In genomic region chr1:117699953-117700352, GRCh38 we compare ENCODE assay signal across 22 cellular contexts.
DNase-seq lines count a peak whose midpoint lies in the region; ATAC-seq, FAIRE-seq and TF ChIP-seq lines count a peak whose summit lies in the region.
"Had no signal": no experiment of that assay in that cellular context is flagged by ENCODE, and none has a peak within 500 bp of the region (broad histone marks: within the 10 kb centered on the region; RNA-seq: fewer than 3 reads in every experiment).

No MANE protein-coding gene starts in this region.

- TF ChIP-seq CTCF in activated CD8-positive, alpha-beta T cell treated with anti-CD3 and anti-CD28 coated beads for 36 hours (IDR thresholded peaks at IDR 0.05): no peak
- TF ChIP-seq CTCF in K562 (IDR thresholded peaks at IDR 0.05 in 2 of 3, conservative IDR thresholded peaks at IDR 0.05 in 1 of 3; ENCODE audit: insufficient read depth in 2 of 3, low read depth in 1 of 3, low read length in 3 of 3): no peak

- no peak for ATAC-seq in activated CD8-positive, alpha-beta T cell treated with anti-CD3 and anti-CD28 coated beads, Interleukin-2, amount 10 ng/mL, durations not matched to agents 7 days and 5 days
- ATAC-seq in activated CD8-positive, alpha-beta T cell treated with anti-CD3 and anti-CD28 coated beads for 36 hours: no peak
- ATAC-seq in K562: no peak
- ATAC-seq: CD8-positive, alpha-beta T cell had no signal

- no peak overlapping the region for H2AFZ ChIP-seq in K562 (ENCODE audit: low read depth, low read length)

- no peaks in the 10 kb centered on the region for H3K9me3 ChIP-seq in K562 (replicated peaks; ENCODE audit: control insufficient read depth, insufficient read depth, low read depth, low read length)
- H3K9me3 ChIP-seq: BLaER1, Caco-2, HAP-1 had no signal

- no peak for TF ChIP-seq POLR2A in K562 (conservative IDR thresholded peaks at IDR 0.05)

- H3K9me1 ChIP-seq in K562 (ENCODE audit: control insufficient read depth, insufficient read depth, low read length): no peaks in the 10 kb centered on the region

- peaks cover 18% of the 10 kb centered on the region for H3K4me1 Mint-ChIP-seq in activated CD8-positive, alpha-beta T cell treated with anti-CD3 and anti-CD28 coated beads, Interleukin-2, amount 10 ng/mL, durations not matched to agents 7 days and 5 days (ENCODE audit: low read depth)
- peaks cover 3% of the 10 kb centered on the region for H3K4me1 Mint-ChIP-seq in activated CD8-positive, alpha-beta T cell treated with anti-CD3 and anti-CD28 coated beads for 36 hours (ENCODE audit: low read depth)
- H3K4me1 Mint-ChIP-seq: B cell had no signal

- H3K9me3 Mint-ChIP-seq in activated CD8-positive, alpha-beta T cell treated with anti-CD3 and anti-CD28 coated beads, Interleukin-2, amount 10 ng/mL, durations not matched to agents 7 days and 5 days (ENCODE audit: insufficient read depth): no peaks in the 10 kb centered on the region
- no peaks in the 10 kb centered on the region for H3K9me3 Mint-ChIP-seq in activated CD8-positive, alpha-beta T cell treated with anti-CD3 and anti-CD28 coated beads for 36 hours
- H3K9me3 Mint-ChIP-seq: CD8-positive, alpha-beta T cell; HFFc6 had no signal

- POLR2A ChIA-PET in activated CD8-positive, alpha-beta T cell treated with anti-CD3 and anti-CD28 coated beads, Interleukin-2, amount 10 ng/mL, durations not matched to agents 7 days and 5 days (lab: Charles Lee): no interaction called here
- POLR2A ChIA-PET in activated CD8-positive, alpha-beta T cell treated with anti-CD3 and anti-CD28 coated beads for 36 hours (lab: Charles Lee): no interaction called here
- POLR2A ChIA-PET in K562 (lab: Yijun Ruan, JAX): interaction anchor here (0.7 to 1.7 kb wide), 4 partner anchors 9 to 93 kb away, joined by 3 to 4 read pairs (median 3); no protein-coding TSS in a partner anchor

- BruUV-seq in K562 (replicated peaks; lab: Mats Ljungman, UMichigan): no TSS peak

- H3K27ac ChIP-seq in K562 (ENCODE audit: extremely low read depth, low read depth, low read length): no peak overlapping the region
- H3K27ac ChIP-seq: 22Rv1, BLaER1, C4-2B had no signal

- peaks cover 28% of the 10 kb centered on the region for H3K27me3 Mint-ChIP-seq in activated CD8-positive, alpha-beta T cell treated with anti-CD3 and anti-CD28 coated beads, Interleukin-2, amount 10 ng/mL, durations not matched to agents 7 days and 5 days (ENCODE audit: low read depth)
- H3K27me3 Mint-ChIP-seq in activated CD8-positive, alpha-beta T cell treated with anti-CD3 and anti-CD28 coated beads for 36 hours: peaks cover 13% of the 10 kb centered on the region

- TF ChIP-seq RAD21 in K562 (CRISPR knock-in tag; conservative IDR thresholded peaks at IDR 0.05 in 1 of 2, IDR thresholded peaks at IDR 0.05 in 1 of 2): no peak

- no peak for FAIRE-seq in K562 (lab: Jason Lieb, UNC)
- FAIRE-seq: A204.1, G401.6, GM12892, H54 had no signal

- no peak overlapping the region for H3K9ac ChIP-seq in K562 (ENCODE audit: insufficient read depth in 1 of 2, low read depth in 2 of 2, low read length in 2 of 2)
- H3K9ac ChIP-seq: BLaER1 had no signal

- no peaks in the 10 kb centered on the region for H3K27me3 ChIP-seq in K562 (ENCODE audit: control insufficient read depth in 2 of 2, insufficient read depth in 2 of 2, low read length in 2 of 2)
- H3K27me3 ChIP-seq: BLaER1 had no signal

- CTCF ChIA-PET in activated CD8-positive, alpha-beta T cell treated with anti-CD3 and anti-CD28 coated beads, Interleukin-2, amount 10 ng/mL, durations not matched to agents 7 days and 5 days (lab: Charles Lee): interaction anchor here (1.3 to 3.9 kb wide), 2 partner anchors 54 to 165 kb away, joined by 4 to 17 read pairs; no protein-coding TSS in a partner anchor
- CTCF ChIA-PET in activated CD8-positive, alpha-beta T cell treated with anti-CD3 and anti-CD28 coated beads for 36 hours (lab: Charles Lee): interaction anchor here (0.9 to 2.9 kb wide), 4 partner anchors 9 to 165 kb away, joined by 3 to 11 read pairs (median 3); no protein-coding TSS in a partner anchor
- CTCF ChIA-PET in K562 (lab: Yijun Ruan, JAX; ENCODE audit: low intra/inter-chr PET ratio): no interaction called here

- H4K20me1 ChIP-seq in K562 (replicated peaks; ENCODE audit: control insufficient read depth, insufficient read depth, low read length): no peaks in the 10 kb centered on the region
- H4K20me1 ChIP-seq: BLaER1 had no signal

- in situ Hi-C loops in K562 (cut with MboI): no loop called here

- H3K36me3 Mint-ChIP-seq in activated CD8-positive, alpha-beta T cell treated with anti-CD3 and anti-CD28 coated beads, Interleukin-2, amount 10 ng/mL, durations not matched to agents 7 days and 5 days (ENCODE audit: low read depth): peaks cover 2% of the 10 kb centered on the region
- no peaks in the 10 kb centered on the region for H3K36me3 Mint-ChIP-seq in activated CD8-positive, alpha-beta T cell treated with anti-CD3 and anti-CD28 coated beads for 36 hours (ENCODE audit: low read depth)
- H3K36me3 Mint-ChIP-seq: CD4-positive, CD25-positive, alpha-beta regulatory T cell; CD8-positive, alpha-beta T cell had no signal

- H3K4me3 ChIP-seq in K562: no peak overlapping the region
- H3K4me3 ChIP-seq: BLaER1, HAP-1 had no signal

- no peak overlapping the region for H3K27ac Mint-ChIP-seq in activated CD8-positive, alpha-beta T cell treated with anti-CD3 and anti-CD28 coated beads, Interleukin-2, amount 10 ng/mL, durations not matched to agents 7 days and 5 days
- H3K27ac Mint-ChIP-seq in activated CD8-positive, alpha-beta T cell treated with anti-CD3 and anti-CD28 coated beads for 36 hours: no peak overlapping the region
- H3K27ac Mint-ChIP-seq: B cell; CD8-positive, alpha-beta T cell; HFFc6 had no signal

- H3K36me3 ChIP-seq in K562 (ENCODE audit: control insufficient read depth, insufficient read depth, low read length): no peaks in the 10 kb centered on the region
- H3K36me3 ChIP-seq: BLaER1, HAP-1 had no signal

- H3K4me2 ChIP-seq in K562 (ENCODE audit: insufficient read depth, low read length): no peak overlapping the region
- H3K4me2 ChIP-seq: BLaER1 had no signal

- H3K79me2 ChIP-seq in K562 (ENCODE audit: control insufficient read depth, insufficient read depth, low read length): no peaks in the 10 kb centered on the region

- intact Hi-C loops in activated CD8-positive, alpha-beta T cell treated with anti-CD3 and anti-CD28 coated beads for 36 hours (cut with micrococcal nuclease): no loop called here
- intact Hi-C loops in K562 (cut with micrococcal nuclease): loop anchor here (10.0 kb wide), 1 partner anchor 195 kb away; no protein-coding TSS in a partner anchor
- intact Hi-C loops in posterior cingulate gyrus (cut with DNase I): no loop called here

- H3K4me1 ChIP-seq in K562 (replicated peaks in 1 of 2; ENCODE audit: control insufficient read depth in 2 of 2, insufficient read depth in 2 of 2, low read length in 2 of 2): peaks cover 9 to 40% of the 10 kb centered on the region in 2 experiments; a peak in 4 of 5 replicates
- H3K4me1 ChIP-seq: BLaER1, Caco-2, HAP-1 had no signal

- no peak for TF ChIP-seq EP300 in K562 (IDR thresholded peaks at IDR 0.05; ENCODE audit: low read length)

- no peak overlapping the region for H3K4me3 Mint-ChIP-seq in activated CD8-positive, alpha-beta T cell treated with anti-CD3 and anti-CD28 coated beads, Interleukin-2, amount 10 ng/mL, durations not matched to agents 7 days and 5 days
- no peak overlapping the region for H3K4me3 Mint-ChIP-seq in activated CD8-positive, alpha-beta T cell treated with anti-CD3 and anti-CD28 coated beads for 36 hours
- H3K4me3 Mint-ChIP-seq: B cell; CD4-positive, CD25-positive, alpha-beta regulatory T cell; CD8-positive, alpha-beta T cell; HFFc6 had no signal

- peak; percentile 1 for DNase-seq in activated CD8-positive, alpha-beta T cell treated with anti-CD3 and anti-CD28 coated beads, Interleukin-2, amount 10 ng/mL, durations not matched to agents 7 days and 5 days
- no peak for DNase-seq in activated CD8-positive, alpha-beta T cell treated with anti-CD3 and anti-CD28 coated beads for 36 hours
- no peak for DNase-seq in K562 (ENCODE audit: extremely low read depth in 1 of 4, low spot score in 3 of 4)
- DNase-seq in renal cortical epithelial cell (ENCODE audit: low read depth): peak; percentile 35
- DNase-seq in mucosa of gallbladder (ENCODE audit: low spot score): no peak
- DNase-seq in posterior cingulate gyrus: no peak
- DNase-seq: Caco-2; CD4-positive, CD25-positive, alpha-beta regulatory T cell; CD8-positive, alpha-beta T cell; DMS153; DND-41; GOT3; HFFc6 had no signal

TF ChIP-seq in K562, 482 proteins besides CTCF, POLR2A, EP300 and RAD21:
- TF ChIP-seq CEBPB (tag; IDR thresholded peaks at IDR 0.05) (peak; percentile 74), NR4A1 (CRISPR knock-in tag; IDR thresholded peaks at IDR 0.05) (no peak), NR4A1 (tag; IDR thresholded peaks at IDR 0.05) (no peak), CEBPG (CRISPR knock-in tag; IDR thresholded peaks at IDR 0.05) (no peak), CEBPG (tag; conservative IDR thresholded peaks at IDR 0.05 in 1 of 2, IDR thresholded peaks at IDR 0.05 in 1 of 2) (peak in 1 of 2 experiments; percentile 53; a peak in 2 of 4 replicates)
TF ChIP-seq in K562: peak in this region for 2.

Comparison
In these comparisons a context has a peak if more than half of its experiments do, and no peak if none do; other contexts are left out.
1. DNase-seq: peak in activated CD8-positive, alpha-beta T cell treated with anti-CD3 and anti-CD28 coated beads, Interleukin-2, amount 10 ng/mL, durations not matched to agents 7 days and 5 days (single experiment) and renal cortical epithelial cell (single experiment); none in activated CD8-positive, alpha-beta T cell treated with anti-CD3 and anti-CD28 coated beads for 36 hours (single experiment), K562 (0 of 4), mucosa of gallbladder (single experiment) and posterior cingulate gyrus (0 of 10).